ENCODE assay signal across 1 cellular context in the genomic region with DNA sequence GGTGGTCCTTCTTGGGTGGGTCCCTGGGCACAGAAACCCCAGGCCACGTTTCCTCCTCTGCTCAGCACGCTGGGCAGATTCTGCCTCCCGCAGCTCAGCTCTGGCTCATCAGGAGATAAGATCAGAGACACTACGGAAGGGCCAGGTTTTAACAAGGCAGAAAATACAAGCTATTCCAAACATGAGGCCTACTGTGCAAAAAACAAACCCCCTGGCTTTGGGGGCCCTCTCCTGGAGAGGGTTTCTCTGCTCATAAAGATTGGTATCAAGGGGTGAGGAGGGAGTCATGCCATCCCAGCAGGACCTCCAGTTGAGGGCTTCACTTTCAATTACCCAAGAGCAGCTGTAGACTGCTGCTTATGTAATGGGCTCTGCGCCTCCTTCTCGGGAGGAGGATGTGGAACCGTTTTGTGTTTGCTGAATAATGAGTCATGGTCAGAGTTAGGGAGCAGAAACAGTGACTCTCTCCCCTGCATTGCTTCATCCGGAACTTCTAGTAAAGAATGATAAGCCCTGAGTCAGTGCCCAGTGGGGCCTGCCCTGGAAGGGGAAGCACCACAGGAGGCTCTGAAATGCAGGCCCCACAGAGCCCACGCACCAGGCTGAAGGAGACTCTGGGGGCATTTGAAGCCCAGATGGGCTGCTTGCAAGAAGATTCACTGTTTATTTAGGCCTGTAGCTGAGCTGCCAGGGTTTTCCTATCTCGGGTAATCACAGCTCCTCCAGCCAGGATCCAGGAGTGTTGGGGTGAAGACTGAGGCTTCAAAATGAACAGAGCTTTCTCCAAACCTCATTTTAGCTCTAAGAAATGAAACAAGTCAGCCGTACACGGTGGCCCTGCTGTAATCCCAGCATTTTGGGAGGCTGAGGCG.
TF ChIP-seq lines count a peak whose summit lies in the region.

No MANE protein-coding gene starts in this region.

TF ChIP-seq in HEK293, 187 proteins besides CTCF, POLR2A, EP300 and RAD21 (continued from another document and continues in another):
- TF ChIP-seq, protein P1, sequence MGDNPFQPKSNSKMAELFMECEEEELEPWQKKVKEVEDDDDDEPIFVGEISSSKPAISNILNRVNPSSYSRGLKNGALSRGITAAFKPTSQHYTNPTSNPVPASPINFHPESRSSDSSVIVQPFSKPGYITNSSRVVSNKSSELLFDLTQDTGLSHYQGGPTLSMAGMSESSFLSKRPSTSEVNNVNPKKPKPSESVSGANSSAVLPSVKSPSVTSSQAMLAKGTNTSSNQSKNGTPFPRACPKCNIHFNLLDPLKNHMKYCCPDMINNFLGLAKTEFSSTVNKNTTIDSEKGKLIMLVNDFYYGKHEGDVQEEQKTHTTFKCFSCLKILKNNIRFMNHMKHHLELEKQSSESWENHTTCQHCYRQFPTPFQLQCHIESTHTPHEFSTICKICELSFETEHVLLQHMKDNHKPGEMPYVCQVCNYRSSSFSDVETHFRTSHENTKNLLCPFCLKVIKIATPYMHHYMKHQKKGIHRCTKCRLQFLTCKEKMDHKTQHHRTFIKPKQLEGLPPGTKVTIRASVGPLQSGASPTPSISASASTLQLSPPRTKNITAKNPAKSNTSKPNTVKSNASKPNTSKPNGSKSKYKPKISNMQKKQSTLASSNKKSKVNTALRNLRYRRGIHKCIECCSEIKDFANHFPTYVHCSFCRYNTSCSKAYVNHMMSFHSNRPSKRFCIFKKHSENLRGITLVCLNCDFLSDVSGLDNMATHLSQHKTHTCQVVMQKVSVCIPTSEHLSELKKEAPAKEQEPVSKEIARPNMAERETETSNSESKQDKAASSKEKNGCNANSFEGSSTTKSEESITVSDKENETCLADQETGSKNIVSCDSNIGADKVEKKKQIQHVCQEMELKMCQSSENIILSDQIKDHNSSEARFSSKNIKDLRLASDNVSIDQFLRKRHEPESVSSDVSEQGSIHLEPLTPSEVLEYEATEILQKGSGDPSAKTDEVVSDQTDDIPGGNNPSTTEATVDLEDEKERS (tag by site-specific recombination; IDR thresholded peaks at IDR 0.05) = no peak
- TF ChIP-seq ZNF132 (tag by site-specific recombination; IDR thresholded peaks at IDR 0.05; ENCODE audit: borderline replicate concordance) (no peak), ZNF544 (tag by site-specific recombination; IDR thresholded peaks at IDR 0.05) (no peak), ZNF707 (tag by site-specific recombination; IDR thresholded peaks at IDR 0.05) (no peak), ZNF10 (tag by site-specific recombination; IDR thresholded peaks at IDR 0.05) (peak; percentile 88), ZNF16 (tag by site-specific recombination; IDR thresholded peaks at IDR 0.05; ENCODE audit: low read depth) (no peak), ZNF596 (tag by site-specific recombination; IDR thresholded peaks at IDR 0.05) (peak; percentile 58; the same call in 1 of the 2 replicates), ZNF394 (tag by site-specific recombination; IDR thresholded peaks at IDR 0.05; ENCODE audit: borderline replicate concordance) (peak; percentile 76), HOXA7 (CRISPR knock-in tag; IDR thresholded peaks at IDR 0.05; ENCODE audit: borderline replicate concordance) (no peak), ZNF214 (tag by site-specific recombination; IDR thresholded peaks at IDR 0.05; ENCODE audit: borderline replicate concordance) (no peak), ZNF830 (tag by site-specific recombination; IDR thresholded peaks at IDR 0.05; ENCODE audit: low read depth) (no peak), ZNF174 (tag by site-specific recombination; IDR thresholded peaks at IDR 0.05) (no peak), ZNF621 (tag by site-specific recombination; IDR thresholded peaks at IDR 0.05) (no peak), ZFP41 (tag by site-specific recombination; IDR thresholded peaks at IDR 0.05; ENCODE audit: borderline replicate concordance) (no peak), ZSCAN23 (tag by site-specific recombination; IDR thresholded peaks at IDR 0.05) (peak; percentile 70), SCRT2 (tag by site-specific recombination; IDR thresholded peaks at IDR 0.05) (no peak), ZNF560 (tag by site-specific recombination; IDR thresholded peaks at IDR 0.05; ENCODE audit: borderline replicate concordance) (no peak), ZNF555 (tag by site-specific recombination; conservative IDR thresholded peaks at IDR 0.05) (no peak), YY1 (tag by site-specific recombination; IDR thresholded peaks at IDR 0.05) (0 out of 2 replicates have a peak, but pooled peaks have one; percentile 12), TCF7L2 (IDR thresholded peaks at IDR 0.05; ENCODE audit: borderline replicate concordance, low read depth, low read length) (no peak), ZNF768 (tag by site-specific recombination; IDR thresholded peaks at IDR 0.05) (0 out of 2 replicates have a peak, but pooled peaks have one; percentile 35), ZNF133 (tag by site-specific recombination; IDR thresholded peaks at IDR 0.05) (no peak), ZFP37 (tag by site-specific recombination; IDR thresholded peaks at IDR 0.05) (peak; percentile 79)
- TF ChIP-seq, protein P2, sequence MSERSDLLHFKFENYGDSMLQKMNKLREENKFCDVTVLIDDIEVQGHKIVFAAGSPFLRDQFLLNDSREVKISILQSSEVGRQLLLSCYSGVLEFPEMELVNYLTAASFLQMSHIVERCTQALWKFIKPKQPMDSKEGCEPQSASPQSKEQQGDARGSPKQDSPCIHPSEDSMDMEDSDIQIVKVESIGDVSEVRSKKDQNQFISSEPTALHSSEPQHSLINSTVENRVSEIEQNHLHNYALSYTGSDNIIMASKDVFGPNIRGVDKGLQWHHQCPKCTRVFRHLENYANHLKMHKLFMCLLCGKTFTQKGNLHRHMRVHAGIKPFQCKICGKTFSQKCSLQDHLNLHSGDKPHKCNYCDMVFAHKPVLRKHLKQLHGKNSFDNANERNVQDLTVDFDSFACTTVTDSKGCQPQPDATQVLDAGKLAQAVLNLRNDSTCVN (tag by site-specific recombination; optimal IDR thresholded peaks at IDR 0.05) = no peak
- TF ChIP-seq, protein P3, sequence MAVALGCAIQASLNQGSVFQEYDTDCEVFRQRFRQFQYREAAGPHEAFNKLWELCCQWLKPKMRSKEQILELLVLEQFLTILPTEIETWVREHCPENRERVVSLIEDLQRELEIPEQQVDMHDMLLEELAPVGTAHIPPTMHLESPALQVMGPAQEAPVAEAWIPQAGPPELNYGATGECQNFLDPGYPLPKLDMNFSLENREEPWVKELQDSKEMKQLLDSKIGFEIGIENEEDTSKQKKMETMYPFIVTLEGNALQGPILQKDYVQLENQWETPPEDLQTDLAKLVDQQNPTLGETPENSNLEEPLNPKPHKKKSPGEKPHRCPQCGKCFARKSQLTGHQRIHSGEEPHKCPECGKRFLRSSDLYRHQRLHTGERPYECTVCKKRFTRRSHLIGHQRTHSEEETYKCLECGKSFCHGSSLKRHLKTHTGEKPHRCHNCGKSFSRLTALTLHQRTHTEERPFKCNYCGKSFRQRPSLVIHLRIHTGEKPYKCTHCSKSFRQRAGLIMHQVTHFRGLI (tag by site-specific recombination; IDR thresholded peaks at IDR 0.05) = peak; percentile 62; the same call in 1 of the 2 replicates
- TF ChIP-seq, protein P4, sequence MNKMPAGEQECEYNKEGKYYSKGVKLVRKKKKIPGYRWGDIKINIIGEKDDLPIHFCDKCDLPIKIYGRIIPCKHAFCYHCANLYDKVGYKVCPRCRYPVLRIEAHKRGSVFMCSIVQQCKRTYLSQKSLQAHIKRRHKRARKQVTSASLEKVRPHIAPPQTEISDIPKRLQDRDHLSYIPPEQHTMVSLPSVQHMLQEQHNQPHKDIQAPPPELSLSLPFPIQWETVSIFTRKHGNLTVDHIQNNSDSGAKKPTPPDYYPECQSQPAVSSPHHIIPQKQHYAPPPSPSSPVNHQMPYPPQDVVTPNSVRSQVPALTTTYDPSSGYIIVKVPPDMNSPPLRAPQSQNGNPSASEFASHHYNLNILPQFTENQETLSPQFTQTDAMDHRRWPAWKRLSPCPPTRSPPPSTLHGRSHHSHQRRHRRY (tag by site-specific recombination; IDR thresholded peaks at IDR 0.05) = no peak; the same call in 1 of the 2 replicates
- TF ChIP-seq, protein P5, sequence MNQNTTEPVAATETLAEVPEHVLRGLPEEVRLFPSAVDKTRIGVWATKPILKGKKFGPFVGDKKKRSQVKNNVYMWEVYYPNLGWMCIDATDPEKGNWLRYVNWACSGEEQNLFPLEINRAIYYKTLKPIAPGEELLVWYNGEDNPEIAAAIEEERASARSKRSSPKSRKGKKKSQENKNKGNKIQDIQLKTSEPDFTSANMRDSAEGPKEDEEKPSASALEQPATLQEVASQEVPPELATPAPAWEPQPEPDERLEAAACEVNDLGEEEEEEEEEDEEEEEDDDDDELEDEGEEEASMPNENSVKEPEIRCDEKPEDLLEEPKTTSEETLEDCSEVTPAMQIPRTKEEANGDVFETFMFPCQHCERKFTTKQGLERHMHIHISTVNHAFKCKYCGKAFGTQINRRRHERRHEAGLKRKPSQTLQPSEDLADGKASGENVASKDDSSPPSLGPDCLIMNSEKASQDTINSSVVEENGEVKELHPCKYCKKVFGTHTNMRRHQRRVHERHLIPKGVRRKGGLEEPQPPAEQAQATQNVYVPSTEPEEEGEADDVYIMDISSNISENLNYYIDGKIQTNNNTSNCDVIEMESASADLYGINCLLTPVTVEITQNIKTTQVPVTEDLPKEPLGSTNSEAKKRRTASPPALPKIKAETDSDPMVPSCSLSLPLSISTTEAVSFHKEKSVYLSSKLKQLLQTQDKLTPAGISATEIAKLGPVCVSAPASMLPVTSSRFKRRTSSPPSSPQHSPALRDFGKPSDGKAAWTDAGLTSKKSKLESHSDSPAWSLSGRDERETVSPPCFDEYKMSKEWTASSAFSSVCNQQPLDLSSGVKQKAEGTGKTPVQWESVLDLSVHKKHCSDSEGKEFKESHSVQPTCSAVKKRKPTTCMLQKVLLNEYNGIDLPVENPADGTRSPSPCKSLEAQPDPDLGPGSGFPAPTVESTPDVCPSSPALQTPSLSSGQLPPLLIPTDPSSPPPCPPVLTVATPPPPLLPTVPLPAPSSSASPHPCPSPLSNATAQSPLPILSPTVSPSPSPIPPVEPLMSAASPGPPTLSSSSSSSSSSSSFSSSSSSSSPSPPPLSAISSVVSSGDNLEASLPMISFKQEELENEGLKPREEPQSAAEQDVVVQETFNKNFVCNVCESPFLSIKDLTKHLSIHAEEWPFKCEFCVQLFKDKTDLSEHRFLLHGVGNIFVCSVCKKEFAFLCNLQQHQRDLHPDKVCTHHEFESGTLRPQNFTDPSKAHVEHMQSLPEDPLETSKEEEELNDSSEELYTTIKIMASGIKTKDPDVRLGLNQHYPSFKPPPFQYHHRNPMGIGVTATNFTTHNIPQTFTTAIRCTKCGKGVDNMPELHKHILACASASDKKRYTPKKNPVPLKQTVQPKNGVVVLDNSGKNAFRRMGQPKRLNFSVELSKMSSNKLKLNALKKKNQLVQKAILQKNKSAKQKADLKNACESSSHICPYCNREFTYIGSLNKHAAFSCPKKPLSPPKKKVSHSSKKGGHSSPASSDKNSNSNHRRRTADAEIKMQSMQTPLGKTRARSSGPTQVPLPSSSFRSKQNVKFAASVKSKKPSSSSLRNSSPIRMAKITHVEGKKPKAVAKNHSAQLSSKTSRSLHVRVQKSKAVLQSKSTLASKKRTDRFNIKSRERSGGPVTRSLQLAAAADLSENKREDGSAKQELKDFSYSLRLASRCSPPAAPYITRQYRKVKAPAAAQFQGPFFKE (tag by site-specific recombination; IDR thresholded peaks at IDR 0.05; ENCODE audit: borderline replicate concordance) = no peak
- TF ChIP-seq, protein P6, sequence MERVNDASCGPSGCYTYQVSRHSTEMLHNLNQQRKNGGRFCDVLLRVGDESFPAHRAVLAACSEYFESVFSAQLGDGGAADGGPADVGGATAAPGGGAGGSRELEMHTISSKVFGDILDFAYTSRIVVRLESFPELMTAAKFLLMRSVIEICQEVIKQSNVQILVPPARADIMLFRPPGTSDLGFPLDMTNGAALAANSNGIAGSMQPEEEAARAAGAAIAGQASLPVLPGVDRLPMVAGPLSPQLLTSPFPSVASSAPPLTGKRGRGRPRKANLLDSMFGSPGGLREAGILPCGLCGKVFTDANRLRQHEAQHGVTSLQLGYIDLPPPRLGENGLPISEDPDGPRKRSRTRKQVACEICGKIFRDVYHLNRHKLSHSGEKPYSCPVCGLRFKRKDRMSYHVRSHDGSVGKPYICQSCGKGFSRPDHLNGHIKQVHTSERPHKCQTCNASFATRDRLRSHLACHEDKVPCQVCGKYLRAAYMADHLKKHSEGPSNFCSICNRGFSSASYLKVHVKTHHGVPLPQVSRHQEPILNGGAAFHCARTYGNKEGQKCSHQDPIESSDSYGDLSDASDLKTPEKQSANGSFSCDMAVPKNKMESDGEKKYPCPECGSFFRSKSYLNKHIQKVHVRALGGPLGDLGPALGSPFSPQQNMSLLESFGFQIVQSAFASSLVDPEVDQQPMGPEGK (tag by site-specific recombination; IDR thresholded peaks at IDR 0.05) = peak; percentile 91
- TF ChIP-seq, protein P7, sequence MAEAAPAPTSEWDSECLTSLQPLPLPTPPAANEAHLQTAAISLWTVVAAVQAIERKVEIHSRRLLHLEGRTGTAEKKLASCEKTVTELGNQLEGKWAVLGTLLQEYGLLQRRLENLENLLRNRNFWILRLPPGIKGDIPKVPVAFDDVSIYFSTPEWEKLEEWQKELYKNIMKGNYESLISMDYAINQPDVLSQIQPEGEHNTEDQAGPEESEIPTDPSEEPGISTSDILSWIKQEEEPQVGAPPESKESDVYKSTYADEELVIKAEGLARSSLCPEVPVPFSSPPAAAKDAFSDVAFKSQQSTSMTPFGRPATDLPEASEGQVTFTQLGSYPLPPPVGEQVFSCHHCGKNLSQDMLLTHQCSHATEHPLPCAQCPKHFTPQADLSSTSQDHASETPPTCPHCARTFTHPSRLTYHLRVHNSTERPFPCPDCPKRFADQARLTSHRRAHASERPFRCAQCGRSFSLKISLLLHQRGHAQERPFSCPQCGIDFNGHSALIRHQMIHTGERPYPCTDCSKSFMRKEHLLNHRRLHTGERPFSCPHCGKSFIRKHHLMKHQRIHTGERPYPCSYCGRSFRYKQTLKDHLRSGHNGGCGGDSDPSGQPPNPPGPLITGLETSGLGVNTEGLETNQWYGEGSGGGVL (tag by site-specific recombination; IDR thresholded peaks at IDR 0.05) = peak; percentile 92
- TF ChIP-seq, protein P8, sequence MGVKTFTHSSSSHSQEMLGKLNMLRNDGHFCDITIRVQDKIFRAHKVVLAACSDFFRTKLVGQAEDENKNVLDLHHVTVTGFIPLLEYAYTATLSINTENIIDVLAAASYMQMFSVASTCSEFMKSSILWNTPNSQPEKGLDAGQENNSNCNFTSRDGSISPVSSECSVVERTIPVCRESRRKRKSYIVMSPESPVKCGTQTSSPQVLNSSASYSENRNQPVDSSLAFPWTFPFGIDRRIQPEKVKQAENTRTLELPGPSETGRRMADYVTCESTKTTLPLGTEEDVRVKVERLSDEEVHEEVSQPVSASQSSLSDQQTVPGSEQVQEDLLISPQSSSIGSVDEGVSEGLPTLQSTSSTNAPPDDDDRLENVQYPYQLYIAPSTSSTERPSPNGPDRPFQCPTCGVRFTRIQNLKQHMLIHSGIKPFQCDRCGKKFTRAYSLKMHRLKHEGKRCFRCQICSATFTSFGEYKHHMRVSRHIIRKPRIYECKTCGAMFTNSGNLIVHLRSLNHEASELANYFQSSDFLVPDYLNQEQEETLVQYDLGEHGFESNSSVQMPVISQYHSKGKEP (tag by site-specific recombination; IDR thresholded peaks at IDR 0.05) = 0 out of 2 replicates have a peak, but pooled peaks have one; percentile 15
